9 cellular contexts compared by ENCODE assay signal in genomic region chr16:46822270-46822669, GRCh38. TPM values are rescaled to one million over a fixed set of nuclear protein-coding genes. Genes with fewer than 3 reads are reported as not detected.
DNase-seq lines count a peak whose midpoint lies in the region; ATAC-seq and TF ChIP-seq lines count a peak whose summit lies in the region.
"Had no signal": no experiment of that assay in that cellular context is flagged by ENCODE, and none has a peak within 500 bp of the region (broad histone marks: within the 10 kb centered on the region; RNA-seq: fewer than 3 reads in every experiment).

No MANE protein-coding gene starts in this region.

- peak; percentile 38 to 50 for DNase-seq in activated T-cell treated with anti-CD3 and anti-CD28 coated beads, Interleukin-2, amount 50 U/mL, for 48 hours
- no peak for DNase-seq in activated T-cell treated with anti-CD3 and anti-CD28 coated beads for 4 hours
- no peak for DNase-seq in HCT116 (ENCODE audit: low read depth, low spot score)
- DNase-seq in MV-4-11 (lab: John Stamatoyannopoulos, UW): peak; percentile 40
- peak; percentile 42 for DNase-seq in stimulated activated CD4-positive, alpha-beta T cell treated with anti-CD3 and anti-CD28 coated beads, Interleukin-4, amount 100 ng/mL, for 24 hours
- no peak for DNase-seq in RPMI8226
- DNase-seq in activated T-helper 2 cell treated with anti-CD3 and anti-CD28 coated beads, Interferon-gamma antibody, Interleukin-2, Interleukin-4, amounts not matched to agents 10 μg/mL and 5 μg/mL and 100 μg/mL, durations not matched to agents 14 hours and 24 hours and 36 hours (ENCODE audit: low spot score): no peak
- DNase-seq in T1000 (lab: John Stamatoyannopoulos, UW): no peak
- DNase-seq: NCI-H187 had no signal

- TF ChIP-seq POLR2A in HCT116 (IDR thresholded peaks at IDR 0.05; ENCODE audit: borderline replicate concordance, extremely low read depth, insufficient read depth, insufficient read length): no peak

- H4K20me1 ChIP-seq in HCT116 (ENCODE audit: insufficient read depth): peaks cover 4% of the 10 kb centered on the region; the same call in 1 of the 2 replicates

- peaks cover 63% of the 10 kb centered on the region for H3K79me2 ChIP-seq in HCT116 (ENCODE audit: insufficient read depth, low read length)

- H3K9me2 ChIP-seq in HCT116 (ENCODE audit: insufficient read depth): no peaks in the 10 kb centered on the region

- peaks cover 26% of the 10 kb centered on the region for H3K36me3 Mint-ChIP-seq in activated T-helper 2 cell treated with anti-CD3 and anti-CD28 coated beads, Interferon-gamma antibody, Interleukin-2, Interleukin-4, amounts not matched to agents 10 μg/mL and 5 μg/mL and 100 μg/mL, durations not matched to agents 14 hours and 24 hours and 36 hours (ENCODE audit: low read depth)

- no peak overlapping the region for H3K4me3 ChIP-seq in HCT116 (replicated peaks in 1 of 2; ENCODE audit: low read depth in 1 of 2, low read length in 2 of 2)

- TF ChIP-seq CTCF in HCT116 (IDR thresholded peaks at IDR 0.05 in 2 of 3, conservative IDR thresholded peaks at IDR 0.05 in 1 of 3; ENCODE audit: borderline replicate concordance in 1 of 3, insufficient read depth in 1 of 3, low read depth in 2 of 3, low read length in 2 of 3): no peak

- no peak overlapping the region for H3K4me3 Mint-ChIP-seq in activated T-helper 2 cell treated with anti-CD3 and anti-CD28 coated beads, Interferon-gamma antibody, Interleukin-2, Interleukin-4, amounts not matched to agents 10 μg/mL and 5 μg/mL and 100 μg/mL, durations not matched to agents 14 hours and 24 hours and 36 hours (ENCODE audit: low read depth)

- POLR2A ChIA-PET in HCT116 (lab: Charles Lee): interaction anchor here (0.7 kb wide), 1 partner anchor 62 kb away, joined by 3 read pairs; no protein-coding TSS in a partner anchor

- no peaks in the 10 kb centered on the region for H3K27me3 Mint-ChIP-seq in activated T-helper 2 cell treated with anti-CD3 and anti-CD28 coated beads, Interferon-gamma antibody, Interleukin-2, Interleukin-4, amounts not matched to agents 10 μg/mL and 5 μg/mL and 100 μg/mL, durations not matched to agents 14 hours and 24 hours and 36 hours (ENCODE audit: low read depth)

- no peak overlapping the region for H3K9ac ChIP-seq in HCT116 (ENCODE audit: low read length)

- H3K27ac ChIP-seq in HCT116 (ENCODE audit: low read depth, low read length): no peak overlapping the region

- CTCF ChIA-PET in HCT116 (lab: Charles Lee): no interaction called here

- H3K27me3 ChIP-seq in HCT116 (ENCODE audit: insufficient read depth, low read length): no peaks in the 10 kb centered on the region

- H3K9me3 ChIP-seq in HCT116 (ENCODE audit: control insufficient read depth in 1 of 2, insufficient read depth in 1 of 2, low read depth in 1 of 2, low read length in 2 of 2): no peaks in the 10 kb centered on the region

- peaks cover 29% of the 10 kb centered on the region for H3K4me1 Mint-ChIP-seq in activated T-helper 2 cell treated with anti-CD3 and anti-CD28 coated beads, Interferon-gamma antibody, Interleukin-2, Interleukin-4, amounts not matched to agents 10 μg/mL and 5 μg/mL and 100 μg/mL, durations not matched to agents 14 hours and 24 hours and 36 hours (ENCODE audit: low read depth)

- H3K27ac Mint-ChIP-seq in activated T-helper 2 cell treated with anti-CD3 and anti-CD28 coated beads, Interferon-gamma antibody, Interleukin-2, Interleukin-4, amounts not matched to agents 10 μg/mL and 5 μg/mL and 100 μg/mL, durations not matched to agents 14 hours and 24 hours and 36 hours: no peak overlapping the region

- TSS peak; percentile 2 for BruUV-seq in HCT116 (replicated peaks; lab: Mats Ljungman, UMichigan)

- TF ChIP-seq RAD21 in HCT116 (IDR thresholded peaks at IDR 0.05; ENCODE audit: low read depth): no peak

- no peak overlapping the region for H2AFZ ChIP-seq in HCT116 (ENCODE audit: low read depth, low read length, poor library complexity, severe bottlenecking)

- RAD21 ChIA-PET in HCT116 (lab: Charles Lee; ENCODE audit: low non-redundant PET in 1 of 2, low total read pairs in 2 of 2, uncharacterized antibody in 2 of 2, unreplicated experiment in 2 of 2): no interaction called here

- no peaks in the 10 kb centered on the region for H3K9me3 Mint-ChIP-seq in activated T-helper 2 cell treated with anti-CD3 and anti-CD28 coated beads, Interferon-gamma antibody, Interleukin-2, Interleukin-4, amounts not matched to agents 10 μg/mL and 5 μg/mL and 100 μg/mL, durations not matched to agents 14 hours and 24 hours and 36 hours

- intact Hi-C loops in HCT116 (cut with micrococcal nuclease): no loop called here
- intact Hi-C loops in activated T-helper 2 cell treated with anti-CD3 and anti-CD28 coated beads, Interferon-gamma antibody, Interleukin-2, Interleukin-4, amounts not matched to agents 10 μg/mL and 5 μg/mL and 100 μg/mL, durations not matched to agents 14 hours and 24 hours and 36 hours (cut with micrococcal nuclease): loop anchor here (1.0 to 10.0 kb wide), 5 partner anchors 8 to 893 kb away; no protein-coding TSS in a partner anchor

- no peak for ATAC-seq in HCT116

- H3K36me3 ChIP-seq in HCT116 (ENCODE audit: control insufficient read depth in 1 of 2, insufficient read depth in 2 of 2, low read length in 2 of 2): no peaks in the 10 kb centered on the region

- peaks cover 11 to 14% of the 10 kb centered on the region in 2 experiments for H3K4me1 ChIP-seq in HCT116 (ENCODE audit: control insufficient read depth in 1 of 2, insufficient read depth in 2 of 2, low read length in 2 of 2)

- no peak overlapping the region for H3K4me2 ChIP-seq in HCT116 (ENCODE audit: low read length)

TF ChIP-seq in HCT116, 20 proteins besides CTCF, POLR2A, EP300 and RAD21:
- TF ChIP-seq SP1 (IDR thresholded peaks at IDR 0.05; ENCODE audit: low read depth) (no peak), ZFX (IDR thresholded peaks at IDR 0.05) (no peak), CEBPB (IDR thresholded peaks at IDR 0.05; ENCODE audit: low read depth) (no peak), YY1 (IDR thresholded peaks at IDR 0.05; ENCODE audit: extremely low read depth, insufficient replicate concordance, low read depth, low read length) (no peak), ELF1 (IDR thresholded peaks at IDR 0.05; ENCODE audit: borderline replicate concordance, low read depth) (no peak), SRF (IDR thresholded peaks at IDR 0.05; ENCODE audit: low read depth) (no peak), REST (IDR thresholded peaks at IDR 0.05; ENCODE audit: low read depth) (no peak), EGR1 (IDR thresholded peaks at IDR 0.05; ENCODE audit: low read depth) (no peak), ZNF274 (IDR thresholded peaks at IDR 0.05; ENCODE audit: low read depth, low read length) (no peak), FOSL1 (IDR thresholded peaks at IDR 0.05; ENCODE audit: low read depth) (no peak), EZH2phosphoT487 (IDR thresholded peaks at IDR 0.05; ENCODE audit: borderline replicate concordance) (no peak), ZBTB33 (IDR thresholded peaks at IDR 0.05; ENCODE audit: extremely low read depth, insufficient replicate concordance, low read length) (no peak), SIN3A (IDR thresholded peaks at IDR 0.05; ENCODE audit: low read depth) (no peak), MAX (IDR thresholded peaks at IDR 0.05) (no peak), JUND (IDR thresholded peaks at IDR 0.05) (no peak)

RNA-seq across cellular contexts. Expression of gene C16orf87, which starts 8.7 kb away (rescaled TPM):
- 10.2 TPM for total RNA-seq in HCT116 (2021; ENCODE audit: unreplicated experiment)
- polyA plus RNA-seq in HCT116 (2012): 3.1 and 4.2 TPM in 2 replicates
- 20.1 and 24.0 TPM in 2 replicates for total RNA-seq in activated T-helper 2 cell treated with anti-CD3 and anti-CD28 coated beads, Interferon-gamma antibody, Interleukin-2, Interleukin-4, amounts not matched to agents 10 μg/mL and 5 μg/mL and 100 μg/mL, durations not matched to agents 14 hours and 24 hours and 36 hours

Comparison
In these comparisons a context has a peak if more than half of its experiments do, and no peak if none do; other contexts are left out.
1. DNase-seq: peak in activated T-cell treated with anti-CD3 and anti-CD28 coated beads, Interleukin-2, amount 50 U/mL, for 48 hours (2 of 2), MV-4-11 (single experiment) and stimulated activated CD4-positive, alpha-beta T cell treated with anti-CD3 and anti-CD28 coated beads, Interleukin-4, amount 100 ng/mL, for 24 hours (single experiment); none in activated T-cell treated with anti-CD3 and anti-CD28 coated beads for 4 hours (single experiment), HCT116 (single experiment), RPMI8226 (single experiment), activated T-helper 2 cell treated with anti-CD3 and anti-CD28 coated beads, Interferon-gamma antibody, Interleukin-2, Interleukin-4, amounts not matched to agents 10 μg/mL and 5 μg/mL and 100 μg/mL, durations not matched to agents 14 hours and 24 hours and 36 hours (single experiment) and T1000 (single experiment).